Comparison of ENCODE assay signal across 8 cellular contexts in the genomic region with DNA sequence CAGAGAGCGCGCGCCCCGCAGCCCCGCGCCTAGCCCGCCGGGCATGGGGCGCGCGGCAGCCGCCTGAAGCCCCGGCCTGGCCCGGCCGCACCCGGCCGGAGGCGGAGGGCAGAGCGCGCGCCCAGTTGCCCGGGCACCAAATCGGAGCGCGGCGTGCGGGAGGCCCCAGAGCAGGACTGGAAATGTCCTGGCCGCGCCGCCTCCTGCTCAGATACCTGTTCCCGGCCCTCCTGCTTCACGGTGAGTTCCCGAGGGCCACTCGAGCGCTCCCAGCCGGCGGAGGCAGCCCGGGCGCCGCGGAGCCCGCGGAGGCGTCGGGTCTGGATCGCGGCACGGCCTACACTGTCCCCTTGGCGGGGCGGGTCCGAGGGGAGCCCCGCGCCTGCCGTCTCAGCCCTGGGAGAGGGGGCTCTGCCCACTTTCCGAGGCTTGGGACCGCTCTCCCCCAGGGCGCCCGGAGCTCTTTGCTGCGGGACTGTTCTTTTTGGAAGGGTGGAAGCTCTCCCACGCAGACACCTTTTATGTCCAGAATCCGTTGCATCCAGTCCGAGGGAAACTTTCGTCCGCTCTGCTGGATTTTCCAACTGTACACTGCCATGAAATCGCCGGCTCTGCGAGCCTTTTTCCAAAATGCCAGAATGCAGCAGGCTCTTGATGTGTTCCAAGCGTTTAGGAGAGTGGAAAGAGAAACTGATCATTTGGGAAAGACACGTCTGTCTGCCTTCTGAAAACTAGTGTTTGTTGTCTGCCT. TPM values are rescaled to one million over a fixed set of nuclear protein-coding genes. Genes with fewer than 3 reads are reported as not detected.
DNase-seq lines count a peak whose midpoint lies in the region; ATAC-seq and TF ChIP-seq lines count a peak whose summit lies in the region.

No MANE protein-coding gene starts in this region.

- H3K27me3 Mint-ChIP-seq in progenitor cell of endocrine pancreas, result peaks cover 44% of the 10 kb centered on the region

- TF ChIP-seq CTCF in foreskin fibroblast (IDR thresholded peaks at IDR 0.05; ENCODE audit: low read depth, low read length), result no peak
- no peak for TF ChIP-seq CTCF in progenitor cell of endocrine pancreas (IDR thresholded peaks at IDR 0.05; ENCODE audit: unreplicated experiment)

- H3K27ac Mint-ChIP-seq in progenitor cell of endocrine pancreas, result peak overlapping the region; percentile 84

- H3K9me3 Mint-ChIP-seq in progenitor cell of endocrine pancreas (ENCODE audit: low read depth), result no peaks in the 10 kb centered on the region

- peak overlapping the region; percentile 67 to 97 for H3K4me3 ChIP-seq in foreskin fibroblast (ENCODE audit: low read depth in 1 of 2, low read length in 2 of 2)

- ATAC-seq in HG02763 (IDR thresholded peaks at IDR 0.05; ENCODE audit: unreplicated experiment) (no peak), HG03095 (IDR thresholded peaks at IDR 0.05; ENCODE audit: unreplicated experiment) (no peak)

- H3K36me3 Mint-ChIP-seq in progenitor cell of endocrine pancreas (ENCODE audit: insufficient read depth), result no peaks in the 10 kb centered on the region

- peak; percentile 20 for DNase-seq in Daoy (ENCODE audit: low read depth)
- peak; percentile 27 for DNase-seq in RPMI8226
- peak in 1 of 2 donors; percentile 53 for DNase-seq in foreskin fibroblast
- DNase-seq in progenitor cell of endocrine pancreas (ENCODE audit: low spot score, unreplicated experiment), result peak; percentile 43
- no peak for DNase-seq in NCI-H226
- DNase-seq in activated CD4-positive, alpha-beta T cell treated with anti-CD3 and anti-CD28 coated beads, Interleukin-2, amount 50 U/mL, for 1 hour, result no peak

- H3K4me1 Mint-ChIP-seq in progenitor cell of endocrine pancreas (ENCODE audit: low read depth), result peaks cover 18% of the 10 kb centered on the region

- H3K4me3 Mint-ChIP-seq in progenitor cell of endocrine pancreas (ENCODE audit: low read depth), result peak overlapping the region; percentile 77

RNA-seq across cellular contexts. Expression of gene APCDD1, which starts 0.5 kb away (rescaled TPM):
- total RNA-seq in Daoy (2014; rRNA removed; shearing (Covaris generic)), result 0.23 and 0.80 TPM in 2 replicates
- total RNA-seq in progenitor cell of endocrine pancreas, result 9.7 and 10.9 TPM in 2 replicates

Comparison
In these comparisons a context has a peak if more than half of its experiments do, and no peak if none do; other contexts are left out.
1. DNase-seq: peak in Daoy (single experiment), RPMI8226 (single experiment) and progenitor cell of endocrine pancreas (single experiment); none in NCI-H226 (single experiment) and activated CD4-positive, alpha-beta T cell treated with anti-CD3 and anti-CD28 coated beads, Interleukin-2, amount 50 U/mL, for 1 hour (single experiment).